Comparison of ENCODE assay signal across 8 cellular contexts in the genomic region with DNA sequence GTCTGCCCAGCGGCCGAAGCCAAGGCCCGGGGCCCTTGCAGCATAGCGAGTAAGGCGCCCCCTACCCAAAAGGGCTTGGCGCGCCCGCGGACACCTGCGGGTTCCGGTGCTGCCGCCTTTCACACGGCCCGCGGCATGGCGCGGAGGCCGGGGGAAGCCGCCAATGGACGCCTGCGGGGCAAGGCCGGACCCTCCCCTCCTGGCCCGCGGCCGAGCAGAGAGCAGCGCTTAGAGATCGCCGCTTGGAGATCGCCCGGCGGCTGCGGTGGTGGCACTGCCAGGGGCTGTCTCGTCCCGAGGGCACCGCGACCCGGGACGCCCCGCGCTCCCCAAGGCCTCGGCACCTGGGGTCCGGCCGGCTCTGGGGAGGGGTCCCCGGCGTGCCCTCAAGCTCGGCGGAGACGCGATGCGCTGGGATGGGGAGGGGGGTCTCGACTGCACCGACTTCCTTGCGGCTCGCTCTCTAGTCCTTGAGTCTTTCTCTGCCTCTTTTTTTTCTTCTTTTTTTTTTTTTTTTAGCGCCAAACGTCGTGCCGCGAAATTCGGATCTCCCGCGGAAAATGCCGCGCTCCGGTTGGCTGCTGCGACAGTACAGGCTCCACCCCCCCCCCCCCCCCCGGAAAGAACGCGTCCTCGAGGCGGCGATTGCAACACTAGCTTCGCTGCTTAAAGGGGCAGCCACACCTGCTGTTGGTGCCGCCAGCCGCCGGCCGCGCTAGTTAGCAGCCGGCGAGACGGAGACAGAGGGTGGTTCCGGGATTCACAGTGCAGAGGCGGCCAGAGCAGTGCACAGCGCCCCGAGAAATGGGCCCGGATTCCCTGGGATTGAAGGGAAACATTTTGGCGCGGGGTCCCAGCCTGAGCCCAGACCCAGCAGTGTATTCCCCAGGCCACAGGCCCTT. TPM values are rescaled to one million over a fixed set of nuclear protein-coding genes. Genes with fewer than 3 reads are reported as not detected.
DNase-seq lines count a peak whose midpoint lies in the region; ATAC-seq and TF ChIP-seq lines count a peak whose summit lies in the region.

A gene with protein sequence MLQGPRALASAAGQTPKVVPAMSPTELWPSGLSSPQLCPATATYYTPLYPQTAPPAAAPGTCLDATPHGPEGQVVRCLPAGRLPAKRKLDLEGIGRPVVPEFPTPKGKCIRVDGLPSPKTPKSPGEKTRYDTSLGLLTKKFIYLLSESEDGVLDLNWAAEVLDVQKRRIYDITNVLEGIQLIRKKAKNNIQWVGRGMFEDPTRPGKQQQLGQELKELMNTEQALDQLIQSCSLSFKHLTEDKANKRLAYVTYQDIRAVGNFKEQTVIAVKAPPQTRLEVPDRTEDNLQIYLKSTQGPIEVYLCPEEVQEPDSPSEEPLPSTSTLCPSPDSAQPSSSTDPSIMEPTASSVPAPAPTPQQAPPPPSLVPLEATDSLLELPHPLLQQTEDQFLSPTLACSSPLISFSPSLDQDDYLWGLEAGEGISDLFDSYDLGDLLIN (minus strand): TSS at position 484 of the 902 bp plus-strand sequence. CDS start 440 bp downstream, at position 44.

- H3K27me3 ChIP-seq in dorsolateral prefrontal cortex (peaks cover 0 to 23% (median 0%) of the 10 kb centered on the region in 45 donors), lower lobe of right lung (ENCODE audit: low read depth) (no peaks in the 10 kb centered on the region)

- H3K9me3 ChIP-seq in lower lobe of right lung: no peaks in the 10 kb centered on the region

- H3K4me3 ChIP-seq in dorsolateral prefrontal cortex (peak within 1 kb of the TSS; percentile 27 to 81 (median 67)), lower lobe of right lung (peak within 1 kb of the TSS; percentile 58)

- DNase-seq in NCI-H748 treated with DMSO at 0.1 percent for 48 hours (lab: John Stamatoyannopoulos, UW) (peak; percentile 64), dorsolateral prefrontal cortex (peak; percentile 62 to 89 (median 80)), lower lobe of right lung (peak; percentile 90)
- peak; percentile 73 to 81 for DNase-seq in activated CD4-positive, alpha-beta T cell treated with anti-CD3 and anti-CD28 coated beads, Interleukin-2, amount 50 U/mL, for 48 hours
- DNase-seq in stimulated activated CD4-positive, alpha-beta T cell treated with anti-CD3 and anti-CD28 coated beads, TNF-alpha, amount 100 ng/mL, for 1 hour (ENCODE audit: low read depth in 3 of 3, low spot score in 1 of 3): peak; percentile 58 to 66 (median 65)

- peaks cover 65% of the 10 kb centered on the region for H3K4me1 ChIP-seq in lower lobe of right lung

- H3K27ac ChIP-seq in 22Rv1 (peak within 1 kb of the TSS; percentile 98), dorsolateral prefrontal cortex (peak within 1 kb of the TSS in 36 of 59 donors; percentile 1 to 85 (median 50)), lower lobe of right lung (peak within 1 kb of the TSS; percentile 68)

- TF ChIP-seq CTCF in 22Rv1 (IDR thresholded peaks at IDR 0.05): peak; percentile 27; the same call in 1 of the 2 replicates
- peak in 23 of 56 donors; percentile 6 to 42 (median 20) for TF ChIP-seq CTCF in dorsolateral prefrontal cortex (IDR thresholded peaks at IDR 0.05 in 54 of 56, conservative IDR thresholded peaks at IDR 0.05 in 2 of 56; ENCODE audit: low read depth in 1 of 56, partially characterized antibody in 56 of 56)
- TF ChIP-seq CTCF in lower lobe of right lung (IDR thresholded peaks at IDR 0.05): peak; percentile 31

- peak; percentile 58 for ATAC-seq in GM18511 (IDR thresholded peaks at IDR 0.05; ENCODE audit: unreplicated experiment)
- ATAC-seq in HG03460 (IDR thresholded peaks at IDR 0.05; ENCODE audit: unreplicated experiment): peak; percentile 34
- ATAC-seq in lower lobe of right lung: peak; percentile 80 to 81

- H3K36me3 ChIP-seq in lower lobe of right lung: no peaks in the 10 kb centered on the region

- intact Hi-C loops in dorsolateral prefrontal cortex (cut with DNase I) (loop anchor here in 1 of 2 donors (10.0 kb wide), 1 partner anchor 166 kb away; a partner anchor contains a TSS), lower lobe of right lung (cut with DNase I) (no loop called here)

RNA-seq across cellular contexts. Expression of the gene that starts here (rescaled TPM):
- total RNA-seq in dorsolateral prefrontal cortex: 1 to 10 TPM in 1 of 120 experiments, under 1 TPM in 37, not detected in 82; 0.07 to 1.1 (median 0.15) TPM
- total RNA-seq in lower lobe of right lung: 1.1 TPM

Comparison
In these comparisons a context has a peak if more than half of its experiments do, and no peak if none do; other contexts are left out.
1. Peak in every context shown above with its lines: DNase-seq, ATAC-seq, H3K4me3 ChIP-seq and H3K27ac ChIP-seq.